Comparison of ENCODE assay signal across 1 cellular context in genomic region chr4:127965062-127965802, GRCh38.
TF ChIP-seq lines count a peak whose summit lies in the region.

TSS of gene ABHD18 (plus strand) at chr4:127965406. CDS start at chr4:127982956, 17,550 bp downstream.
TSS of gene MFSD8 (minus strand) at chr4:127965173. CDS start at chr4:127965133, 40 bp downstream.

TF ChIP-seq in GM12878, 131 proteins besides CTCF, POLR2A, EP300 and RAD21 (continued from another document and continues in another):
- TF ChIP-seq RELB (IDR thresholded peaks at IDR 0.05; ENCODE audit: low read depth) (peak; percentile 44; the same call in 1 of the 2 replicates), TCF7 (IDR thresholded peaks at IDR 0.05; ENCODE audit: borderline replicate concordance) (no peak), LARP7 (IDR thresholded peaks at IDR 0.05) (peak; percentile 85), TCF12 (IDR thresholded peaks at IDR 0.05; ENCODE audit: low read depth, low read length) (peak; percentile 20; the same call in 1 of the 2 replicates), SREBF2 (IDR thresholded peaks at IDR 0.05; ENCODE audit: low read length) (no peak), FOS (IDR thresholded peaks at IDR 0.05; ENCODE audit: borderline replicate concordance, extremely low read depth, insufficient read length) (no peak), CHD2 (IDR thresholded peaks at IDR 0.05; ENCODE audit: borderline replicate concordance, low read depth, low read length) (peak; percentile 99), YY1 (IDR thresholded peaks at IDR 0.05; ENCODE audit: low read depth, low read length) (peak; percentile 94), SRF (IDR thresholded peaks at IDR 0.05; ENCODE audit: low read depth in 2 of 2, low read length in 2 of 2) (peak; percentile 6 to 44; a peak in 1 of 4 replicates), KAT2A (conservative IDR thresholded peaks at IDR 0.05; ENCODE audit: control insufficient read depth, low read depth, low read length) (no peak), CUX1 (IDR thresholded peaks at IDR 0.05; ENCODE audit: insufficient replicate concordance, low read depth, low read length) (no peak), ZNF592 (IDR thresholded peaks at IDR 0.05) (no peak), RUNX3 (IDR thresholded peaks at IDR 0.05; ENCODE audit: low read length) (0 out of 2 replicates have a peak, but pooled peaks have one; percentile 28), POLR2AphosphoS2 (IDR thresholded peaks at IDR 0.05; ENCODE audit: low read depth, low read length) (peak; percentile 13; the same call in 1 of the 2 replicates), RAD51 (IDR thresholded peaks at IDR 0.05) (peak; percentile 62), EZH2 (IDR thresholded peaks at IDR 0.05; ENCODE audit: borderline replicate concordance, control insufficient read depth, low read depth, low read length) (no peak), MYB (IDR thresholded peaks at IDR 0.05; ENCODE audit: borderline replicate concordance, low read depth, low read length) (peak; percentile 26; the same call in 1 of the 2 replicates), IRF3 (IDR thresholded peaks at IDR 0.05) (no peak), HCFC1 (IDR thresholded peaks at IDR 0.05; ENCODE audit: low read length) (peak; percentile 8; the same call in 1 of the 2 replicates), ELK1 (IDR thresholded peaks at IDR 0.05; ENCODE audit: low read depth, low read length) (0 out of 2 replicates have a peak, but pooled peaks have one; percentile 11), NR2C1 (IDR thresholded peaks at IDR 0.05) (peak; percentile 93), RFX5 (IDR thresholded peaks at IDR 0.05; ENCODE audit: low read depth, low read length) (no peak), BHLHE40 (IDR thresholded peaks at IDR 0.05; ENCODE audit: borderline replicate concordance in 1 of 2, low read depth in 2 of 2, low read length in 1 of 2) (peak; percentile 91 to 98), BCL11A (IDR thresholded peaks at IDR 0.05; ENCODE audit: low read depth, low read length) (no peak), MAX (IDR thresholded peaks at IDR 0.05; ENCODE audit: low read depth, low read length) (peak; percentile 75; the same call in 1 of the 2 replicates), MYC (IDR thresholded peaks at IDR 0.05; ENCODE audit: insufficient read depth, insufficient read length, insufficient replicate concordance, low read length, severe bottlenecking) (peak; percentile 59), IRF5 (IDR thresholded peaks at IDR 0.05; ENCODE audit: borderline replicate concordance) (peak; percentile 78), CREB1 (IDR thresholded peaks at IDR 0.05; ENCODE audit: low read depth) (peak; percentile 77; the same call in 1 of the 2 replicates), IRF4 (IDR thresholded peaks at IDR 0.05; ENCODE audit: low read depth, low read length) (0 out of 2 replicates have a peak, but pooled peaks have one; percentile 7), NRF1 (conservative IDR thresholded peaks at IDR 0.05; ENCODE audit: low read depth, low read length) (peak; percentile 83), CHD1 (IDR thresholded peaks at IDR 0.05; ENCODE audit: low read depth, low read length) (no peak), RELA (IDR thresholded peaks at IDR 0.05; ENCODE audit: borderline replicate concordance, partially characterized antibody) (no peak), ZBTB11 (CRISPR knock-in tag; IDR thresholded peaks at IDR 0.05) (no peak), PML (IDR thresholded peaks at IDR 0.05; ENCODE audit: low read length) (peak; percentile 88), USF1 (IDR thresholded peaks at IDR 0.05; ENCODE audit: borderline replicate concordance, extremely low read length, insufficient read depth, low read depth, low read length) (peak; percentile 67), USF2 (IDR thresholded peaks at IDR 0.05; ENCODE audit: borderline replicate concordance, low read depth, low read length) (peak; percentile 30; the same call in 1 of the 2 replicates)
